In genomic region chr11:36403661-36404060, GRCh38 we compare ENCODE assay signal across 17 cellular contexts.
"Had no signal": no experiment of that assay in that cellular context is flagged by ENCODE, and none has a peak within 500 bp of the region (broad histone marks: within the 10 kb centered on the region; RNA-seq: fewer than 3 reads in every experiment).

No MANE protein-coding gene starts in this region.

- H3K27ac ChIP-seq: brain microvascular endothelial cell, gastrocnemius medialis, sigmoid colon, suprapubic skin had no signal

- H3K36me3 ChIP-seq: gastrocnemius medialis, sigmoid colon, suprapubic skin had no signal

- H3K27me3 Mint-ChIP-seq: naive thymus-derived CD4-positive, alpha-beta T cell had no signal

- ATAC-seq: activated naive CD4-positive, alpha-beta T cell treated with anti-CD3 and anti-CD28 coated beads, Interleukin-2, amount 50 U/mL, for 72 hours; gastrocnemius medialis; naive thymus-derived CD4-positive, alpha-beta T cell; stimulated activated naive CD8-positive, alpha-beta T cell treated with anti-CD3 and anti-CD28 coated beads, Interleukin-15, Interleukin-2, amounts not matched to agents 100 U/mL and 50 U/mL, for 24 hours had no signal

- H3K27me3 ChIP-seq: brain microvascular endothelial cell, gastrocnemius medialis, heart right ventricle, sigmoid colon, suprapubic skin had no signal

- DNase-seq: activated CD4-positive, alpha-beta T cell treated with anti-CD3 and anti-CD28 coated beads for 4 hours; activated effector memory CD4-positive, alpha-beta T cell treated with Interleukin-2 at 50 U/mL for 16 hours; activated T-cell treated with anti-CD3 and anti-CD28 coated beads, Interleukin-2, amount 50 U/mL, for 1 hour; amygdala; brain microvascular endothelial cell; gastrocnemius medialis; heart right ventricle; naive thymus-derived CD4-positive, alpha-beta T cell; sigmoid colon; SK-N-SH; stimulated activated CD4-positive, alpha-beta T cell treated with anti-CD3 and anti-CD28 coated beads, Interleukin-12 subunit alpha, Interleukin-12 subunit beta, amount 100 ng/mL, for 4 hours; stimulated activated CD4-positive, alpha-beta T cell treated with anti-CD3 and anti-CD28 coated beads, Interleukin-2, amount 100 ng/mL, for 48 hours; stimulated activated naive CD8-positive, alpha-beta T cell treated with anti-CD3 and anti-CD28 coated beads, Interleukin-15, Interleukin-2, amounts not matched to agents 100 U/mL and 50 U/mL, for 24 hours had no signal

- H3K27ac Mint-ChIP-seq: activated naive CD4-positive, alpha-beta T cell treated with anti-CD3 and anti-CD28 coated beads, Interleukin-2, amount 50 U/mL, for 72 hours; mesothelial cell of epicardium; type B pancreatic cell had no signal

- H3K9me3 Mint-ChIP-seq: activated naive CD4-positive, alpha-beta T cell treated with anti-CD3 and anti-CD28 coated beads, Interleukin-2, amount 50 U/mL, for 72 hours; mesothelial cell of epicardium; type B pancreatic cell had no signal

- H3K4me3 ChIP-seq: gastrocnemius medialis, heart right ventricle, sigmoid colon, suprapubic skin had no signal

- H3K4me3 Mint-ChIP-seq: mesothelial cell of epicardium; naive thymus-derived CD4-positive, alpha-beta T cell; type B pancreatic cell had no signal

- H3K9me3 ChIP-seq: gastrocnemius medialis, heart right ventricle, sigmoid colon, SK-N-SH, suprapubic skin had no signal

- H3K4me1 ChIP-seq: gastrocnemius medialis, sigmoid colon had no signal
